ENCODE assay signal across 21 cellular contexts in the genomic region with DNA sequence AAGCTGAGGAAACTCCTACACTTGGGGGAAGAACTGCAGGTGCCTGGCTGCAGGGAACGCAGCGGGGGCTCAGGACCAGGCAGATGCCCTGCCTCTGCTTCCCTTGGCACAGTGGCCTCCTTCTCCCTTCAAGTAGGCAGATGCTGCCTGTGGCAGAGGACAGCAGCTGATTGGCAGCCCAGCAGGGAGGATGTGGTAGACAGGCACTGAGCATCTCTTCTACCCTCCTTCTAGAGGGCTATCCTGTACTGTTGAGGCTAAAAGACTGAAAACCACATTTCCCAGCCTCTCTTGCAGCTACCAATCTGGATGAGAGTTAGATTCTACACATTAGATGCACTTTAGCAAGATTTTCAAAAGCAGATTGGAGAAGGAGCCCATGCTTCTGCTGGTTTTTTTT.
"Had no signal": no experiment of that assay in that cellular context is flagged by ENCODE, and none has a peak within 500 bp of the region (broad histone marks: within the 10 kb centered on the region; RNA-seq: fewer than 3 reads in every experiment).

No MANE protein-coding gene starts in this region.

- ATAC-seq: activated CD4-positive, alpha-beta T cell treated with anti-CD3 and anti-CD28 coated beads for 36 hours; heart left ventricle; left colon; right cardiac atrium had no signal

- H3K27ac Mint-ChIP-seq: activated B cell treated with CpG ODN at 0.5 μM for 24 hours; activated CD4-positive, alpha-beta T cell treated with anti-CD3 and anti-CD28 coated beads for 36 hours; dendritic cell treated with granulocyte-macrophage colony-stimulating factor and Interleukin-4, amounts not matched to agents 40 ng/mL and 50 ng/mL, for 4 days; memory B cell; stimulated activated naive CD8-positive, alpha-beta T cell treated with anti-CD3 and anti-CD28 coated beads, Interleukin-15, Interleukin-2, amounts not matched to agents 100 ng/mL and 50 ng/mL, for 24 hours had no signal

- H2AFZ ChIP-seq: parathyroid adenoma had no signal

- H3K9me3 ChIP-seq: adrenal gland had no signal

- DNase-seq: activated B cell treated with CpG ODN at 0.5 μM for 24 hours; activated CD4-positive, alpha-beta T cell treated with anti-CD3 and anti-CD28 coated beads for 36 hours; activated CD4-positive, alpha-beta T cell treated with anti-CD3 and anti-CD28 coated beads, Interleukin-2, amount 50 U/mL, for 4 hours; activated effector memory CD4-positive, alpha-beta T cell treated with anti-CD3 and anti-CD28 coated beads, Interleukin-2, amount 50 U/mL, for 16 hours; activated naive CD4-positive, alpha-beta T cell treated with anti-CD3 and anti-CD28 coated beads, Interleukin-2, amount 50 U/mL, for 16 hours; activated T-cell treated with anti-CD3 and anti-CD28 coated beads for 4 hours; adrenal gland; brain microvascular endothelial cell; effector CD4-positive, alpha-beta T cell; heart left ventricle; left colon; nucleus accumbens; right cardiac atrium; stimulated activated CD4-positive, alpha-beta T cell treated with anti-CD3 and anti-CD28 coated beads, Interleukin-4, amount 100 ng/mL, for 4 hours; T1000; tibial artery had no signal

- H3K27ac ChIP-seq: adrenal gland, ascending aorta, brain microvascular endothelial cell, heart left ventricle, parathyroid adenoma, tibial artery had no signal

- H3K4me3 Mint-ChIP-seq: activated B cell treated with CpG ODN at 0.5 μM for 24 hours; activated CD4-positive, alpha-beta T cell treated with anti-CD3 and anti-CD28 coated beads for 36 hours; dendritic cell treated with granulocyte-macrophage colony-stimulating factor and Interleukin-4, amounts not matched to agents 40 ng/mL and 50 ng/mL, for 4 days; memory B cell; stimulated activated naive CD8-positive, alpha-beta T cell treated with anti-CD3 and anti-CD28 coated beads, Interleukin-15, Interleukin-2, amounts not matched to agents 100 ng/mL and 50 ng/mL, for 24 hours had no signal

- H3K79me2 ChIP-seq: parathyroid adenoma had no signal

- H3K4me1 ChIP-seq: adrenal gland, ascending aorta, heart left ventricle, parathyroid adenoma, tibial artery had no signal

- H3K27me3 Mint-ChIP-seq: activated CD4-positive, alpha-beta T cell treated with anti-CD3 and anti-CD28 coated beads for 36 hours; dendritic cell treated with granulocyte-macrophage colony-stimulating factor and Interleukin-4, amounts not matched to agents 40 ng/mL and 50 ng/mL, for 4 days; stimulated activated naive CD8-positive, alpha-beta T cell treated with anti-CD3 and anti-CD28 coated beads, Interleukin-15, Interleukin-2, amounts not matched to agents 100 ng/mL and 50 ng/mL, for 24 hours had no signal

- H3K36me3 ChIP-seq: adrenal gland, ascending aorta, brain microvascular endothelial cell, heart left ventricle, tibial artery had no signal

- H3K27me3 ChIP-seq: adrenal gland, ascending aorta, brain microvascular endothelial cell, heart left ventricle had no signal

- H3K4me3 ChIP-seq: adrenal gland, ascending aorta, heart left ventricle, tibial artery had no signal

- H3K9ac ChIP-seq: parathyroid adenoma had no signal
